In genomic region chr17:62565817-62566216, GRCh38 we compare ENCODE assay signal across 17 cellular contexts.
DNase-seq lines count a peak whose midpoint lies in the region; ATAC-seq, FAIRE-seq and TF ChIP-seq lines count a peak whose summit lies in the region.
"Had no signal": no experiment of that assay in that cellular context is flagged by ENCODE, and none has a peak within 500 bp of the region (broad histone marks: within the 10 kb centered on the region; RNA-seq: fewer than 3 reads in every experiment).

No MANE protein-coding gene starts in this region.

- H3K9me3 ChIP-seq in A549 = no peaks in the 10 kb centered on the region
- H3K9me3 ChIP-seq: BLaER1 had no signal

- FAIRE-seq in A549 (lab: Jason Lieb, UNC) = peak; percentile 87

- peak in 1 of 2 experiments; percentile 65; a peak in 3 of 6 replicates for ATAC-seq in A549
- ATAC-seq in GM21526 (IDR thresholded peaks at IDR 0.05; ENCODE audit: low FRiP score, unreplicated experiment) = no peak
- ATAC-seq in GM21423 (IDR thresholded peaks at IDR 0.05; ENCODE audit: unreplicated experiment) = no peak
- ATAC-seq: activated CD8-positive, alpha-beta T cell treated with anti-CD3 and anti-CD28 coated beads, Interleukin-2, amount 10 ng/mL, durations not matched to agents 7 days and 5 days had no signal

- TF ChIP-seq EP300 in A549 (IDR thresholded peaks at IDR 0.05) = no peak

- WGBS in A549 (ENCODE audit: missing lambda C conversion rate) = 20% methylated on average over 1 of the region's 1 CpG

- DNase-seq in A549 (ENCODE audit: low read depth in 1 of 2, low spot score in 1 of 2) = peak; percentile 42 to 47
- DNase-seq in HCEC 1CT = peak; percentile 88
- DNase-seq in T1000 (lab: John Stamatoyannopoulos, UW) = peak; percentile 57
- DNase-seq in fibroblast of the aortic adventitia (ENCODE audit: low read depth) = peak; percentile 59
- no peak for DNase-seq in activated CD4-positive, alpha-beta T cell treated with anti-CD3 and anti-CD28 coated beads, Interleukin-2, amount 50 U/mL, for 4 hours
- DNase-seq in NCI-H748 (lab: John Stamatoyannopoulos, UW; ENCODE audit: unreplicated experiment) = no peak
- DNase-seq: activated CD8-positive, alpha-beta T cell treated with anti-CD3 and anti-CD28 coated beads, Interleukin-2, amount 10 ng/mL, durations not matched to agents 7 days and 5 days; activated naive CD8-positive, alpha-beta T cell treated with anti-CD3 and anti-CD28 coated beads, Interleukin-2, amount 10 ng/mL, durations not matched to agents 7 days and 5 days; GF-D8; mesendoderm; stimulated activated CD4-positive, alpha-beta T cell treated with anti-CD3 and anti-CD28 coated beads, Interleukin-2, amount 100 ng/mL, for 24 hours; stimulated activated naive CD4-positive, alpha-beta T cell treated with Interleukin-2 at 50 U/mL for 16 hours; T-helper 9 cell had no signal

- H3K4me3 ChIP-seq in A549 (no peak overlapping the region), fibroblast of the aortic adventitia (ENCODE audit: low read depth, low read length) (no peak overlapping the region)
- H3K4me3 ChIP-seq: BLaER1 had no signal

- CTCF ChIA-PET in A549 (lab: Yijun Ruan, JAX) = interaction anchor here (0.7 to 1.8 kb wide), 2 partner anchors 13 to 51 kb away, joined by 3 to 7 read pairs; no protein-coding TSS in a partner anchor

- no peak for TF ChIP-seq CTCF in A549 (IDR thresholded peaks at IDR 0.05)
- no peak for TF ChIP-seq CTCF in fibroblast of the aortic adventitia (IDR thresholded peaks at IDR 0.05; ENCODE audit: insufficient read depth, low read length)

- peak overlapping the region; percentile 5 to 36; a peak in 5 of 6 replicates for H3K27ac ChIP-seq in A549
- H3K27ac ChIP-seq: BLaER1, parathyroid adenoma had no signal

- POLR2A ChIA-PET in A549 (lab: Yijun Ruan, JAX) = no interaction called here

- no peak for TF ChIP-seq POLR2A in A549 (IDR thresholded peaks at IDR 0.05; ENCODE audit: low read length)

- no peak for TF ChIP-seq RAD21 in A549 (conservative IDR thresholded peaks at IDR 0.05 in 1 of 2, IDR thresholded peaks at IDR 0.05 in 1 of 2)

- H3K4me2 ChIP-seq in A549 = peak overlapping the region; percentile 43
- H3K4me2 ChIP-seq: BLaER1 had no signal

- peaks cover 52% of the 10 kb centered on the region for H3K4me1 ChIP-seq in A549
- H3K4me1 ChIP-seq: BLaER1, parathyroid adenoma had no signal

TF ChIP-seq in A549, 52 proteins besides CTCF, POLR2A, EP300 and RAD21:
- TF ChIP-seq ZFP36 (IDR thresholded peaks at IDR 0.05; ENCODE audit: borderline replicate concordance, partially characterized antibody) = no peak
- TF ChIP-seq PBX3 (IDR thresholded peaks at IDR 0.05) = no peak
- TF ChIP-seq CEBPB (IDR thresholded peaks at IDR 0.05) = no peak
- TF ChIP-seq JUNB (IDR thresholded peaks at IDR 0.05) = 0 out of 2 replicates have a peak, but pooled peaks have one; percentile 29
- no peak for TF ChIP-seq EHF (CRISPR knock-in tag; IDR thresholded peaks at IDR 0.05)
- no peak for TF ChIP-seq MYC (IDR thresholded peaks at IDR 0.05; ENCODE audit: borderline replicate concordance, low read length)
- TF ChIP-seq POLR2AphosphoS2 (conservative IDR thresholded peaks at IDR 0.05; ENCODE audit: low read length) = no peak
- TF ChIP-seq FOSL2 (IDR thresholded peaks at IDR 0.05) = 0 out of 2 replicates have a peak, but pooled peaks have one; percentile 7
- peak; percentile 49 for TF ChIP-seq FOSL2 (CRISPR knock-in tag; IDR thresholded peaks at IDR 0.05)
- TF ChIP-seq RCOR1 (IDR thresholded peaks at IDR 0.05; ENCODE audit: low read depth, low read length) = no peak
- no peak for TF ChIP-seq SMC3 (IDR thresholded peaks at IDR 0.05)
- TF ChIP-seq, protein P1, sequence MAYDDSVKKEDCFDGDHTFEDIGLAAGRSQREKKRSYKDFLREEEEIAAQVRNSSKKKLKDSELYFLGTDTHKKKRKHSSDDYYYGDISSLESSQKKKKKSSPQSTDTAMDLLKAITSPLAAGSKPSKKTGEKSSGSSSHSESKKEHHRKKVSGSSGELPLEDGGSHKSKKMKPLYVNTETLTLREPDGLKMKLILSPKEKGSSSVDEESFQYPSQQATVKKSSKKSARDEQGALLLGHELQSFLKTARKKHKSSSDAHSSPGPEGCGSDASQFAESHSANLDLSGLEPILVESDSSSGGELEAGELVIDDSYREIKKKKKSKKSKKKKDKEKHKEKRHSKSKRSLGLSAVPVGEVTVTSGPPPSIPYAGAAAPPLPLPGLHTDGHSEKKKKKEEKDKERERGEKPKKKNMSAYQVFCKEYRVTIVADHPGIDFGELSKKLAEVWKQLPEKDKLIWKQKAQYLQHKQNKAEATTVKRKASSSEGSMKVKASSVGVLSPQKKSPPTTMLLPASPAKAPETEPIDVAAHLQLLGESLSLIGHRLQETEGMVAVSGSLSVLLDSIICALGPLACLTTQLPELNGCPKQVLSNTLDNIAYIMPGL (CRISPR knock-in tag; IDR thresholded peaks at IDR 0.05; ENCODE audit: borderline replicate concordance) = no peak
- no peak for TF ChIP-seq ZSCAN20 (CRISPR knock-in tag; IDR thresholded peaks at IDR 0.05)
- TF ChIP-seq KDM5A (IDR thresholded peaks at IDR 0.05) = no peak
- no peak for TF ChIP-seq NPAS2 (CRISPR knock-in tag; IDR thresholded peaks at IDR 0.05; ENCODE audit: borderline replicate concordance)
- TF ChIP-seq PHF8 (IDR thresholded peaks at IDR 0.05; ENCODE audit: borderline replicate concordance, low read depth) = no peak

Comparison
In these comparisons a context has a peak if more than half of its experiments do, and no peak if none do; other contexts are left out.
1. DNase-seq: peak in A549 (2 of 2), HCEC 1CT (single experiment), T1000 (single experiment) and fibroblast of the aortic adventitia (single experiment); none in activated CD4-positive, alpha-beta T cell treated with anti-CD3 and anti-CD28 coated beads, Interleukin-2, amount 50 U/mL, for 4 hours (0 of 2) and NCI-H748 (single experiment).